8 cellular contexts compared by ENCODE assay signal in the genomic region with DNA sequence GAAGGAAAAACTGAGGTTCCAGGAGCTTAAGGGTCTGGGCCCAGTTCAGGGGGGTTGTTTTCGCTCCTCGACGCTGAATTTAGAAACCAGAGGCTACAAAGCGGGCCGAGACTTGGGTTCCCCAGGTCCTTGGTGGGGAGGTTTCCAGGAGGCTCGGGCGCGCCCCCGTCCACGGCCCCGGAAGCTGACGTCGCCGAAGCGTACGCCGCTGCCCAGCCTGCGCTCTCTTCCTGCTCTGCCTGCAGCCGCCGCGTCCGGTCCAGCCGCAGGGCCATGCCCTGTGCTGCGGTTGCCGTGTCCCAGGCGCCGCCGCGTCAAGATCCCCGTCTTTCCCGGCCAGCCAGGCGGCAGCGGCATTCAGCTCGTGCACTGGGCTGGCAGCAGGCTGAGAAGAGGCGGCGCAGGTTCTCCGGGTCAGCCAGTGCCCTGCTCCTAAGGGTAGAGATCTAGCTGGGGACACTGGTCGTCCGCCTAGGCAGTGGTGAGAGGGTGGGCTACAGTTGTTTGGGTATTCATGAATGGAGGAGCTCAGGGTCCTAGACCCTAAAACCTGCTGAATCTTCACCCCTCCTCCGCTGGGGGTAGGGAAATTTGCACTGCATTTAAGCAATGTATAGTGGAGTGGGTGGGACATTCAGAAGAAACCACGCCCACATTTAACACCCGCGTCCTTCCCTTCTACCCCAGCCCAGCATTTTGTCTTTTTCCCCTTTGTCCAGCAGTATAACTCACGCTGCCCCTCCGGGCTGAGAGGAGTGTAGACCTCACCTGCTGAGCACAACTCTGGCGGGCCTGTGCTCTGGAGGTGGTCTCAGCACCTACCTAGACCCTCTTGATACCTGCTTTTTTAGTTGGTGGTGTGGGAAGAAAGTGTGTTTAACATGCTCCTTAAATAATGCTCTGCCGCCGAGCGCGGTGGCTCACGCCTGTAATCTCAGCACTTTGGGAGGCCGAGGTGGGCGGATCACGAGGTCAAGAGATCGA. TPM values are rescaled to one million over a fixed set of nuclear protein-coding genes. Genes with fewer than 3 reads are reported as not detected.
DNase-seq lines count a peak whose midpoint lies in the region; ATAC-seq, FAIRE-seq and TF ChIP-seq lines count a peak whose summit lies in the region.

No MANE protein-coding gene starts in this region.

- H3K27ac ChIP-seq in KMS-11 = peak overlapping the region; percentile 99
- H3K27ac ChIP-seq in osteoblast (ENCODE audit: low read depth, low read length) = peak overlapping the region; percentile 78
- peak overlapping the region; percentile 95 for H3K27ac ChIP-seq in temporal lobe (ENCODE audit: low read depth, low read length)

- H3K4me2 ChIP-seq in KMS-11 = peak overlapping the region; percentile 94
- H3K4me2 ChIP-seq in osteoblast (ENCODE audit: insufficient read depth, low read length) = peak overlapping the region; percentile 88

- H3K27ac Mint-ChIP-seq in activated naive CD8-positive, alpha-beta T cell = peak overlapping the region; percentile 98

- peaks cover 10% of the 10 kb centered on the region for H3K36me3 Mint-ChIP-seq in activated naive CD8-positive, alpha-beta T cell

- H3K4me1 ChIP-seq in KMS-11 (ENCODE audit: low read depth, poor library complexity, severe bottlenecking) (peaks cover 33% of the 10 kb centered on the region), osteoblast (ENCODE audit: insufficient read depth, low read length) (peaks cover 28% of the 10 kb centered on the region)

- H3K4me3 Mint-ChIP-seq in activated naive CD8-positive, alpha-beta T cell = peak overlapping the region; percentile 93

- H4K20me1 ChIP-seq in KMS-11 (ENCODE audit: insufficient read depth) (peaks cover 2% of the 10 kb centered on the region; the same call in 1 of the 2 replicates), osteoblast (ENCODE audit: insufficient read depth, low read length) (peaks cover 13% of the 10 kb centered on the region)

- H3K9ac ChIP-seq in KMS-11 = peak overlapping the region; percentile 96

- H3K79me2 ChIP-seq in KMS-11 (ENCODE audit: insufficient read depth, low read depth) (peaks cover 33% of the 10 kb centered on the region), osteoblast (ENCODE audit: insufficient read depth, low read length) (peaks cover 34% of the 10 kb centered on the region)

- DNase-seq in D721Med (ENCODE audit: insufficient read length, low spot score) (peak; percentile 34), head of caudate nucleus (peak; percentile 55 to 91 (median 84)), osteoblast (ENCODE audit: insufficient read length, low spot score, missing footprints) (peak; percentile 89)

- TF ChIP-seq CTCF in D721Med (IDR thresholded peaks at IDR 0.05; ENCODE audit: insufficient read depth, missing control alignments) (no peak), KMS-11 (conservative IDR thresholded peaks at IDR 0.05; ENCODE audit: low read depth, low read length) (no peak), osteoblast (IDR thresholded peaks at IDR 0.05; ENCODE audit: extremely low read depth, low read depth, low read length) (no peak)

- H2AFZ ChIP-seq in KMS-11 (ENCODE audit: low read depth) (peak overlapping the region; percentile 97), osteoblast (ENCODE audit: low read length) (peak overlapping the region; percentile 93)

- intact Hi-C loops in head of caudate nucleus (cut with DNase I) = no loop called here

- H3K9me3 ChIP-seq in osteoblast (ENCODE audit: low read depth, low read length) = no peaks in the 10 kb centered on the region

- H3K4me3 ChIP-seq in KMS-11 (IDR thresholded peaks at IDR 0.05; ENCODE audit: insufficient read depth, low read depth, low read length) (no peak overlapping the region), osteoblast (ENCODE audit: insufficient read depth, low read length) (peak overlapping the region; percentile 79)

- no peak for FAIRE-seq in D721Med (lab: Jason Lieb, UNC)

- H3K27me3 Mint-ChIP-seq in activated naive CD8-positive, alpha-beta T cell = no peaks in the 10 kb centered on the region

- ATAC-seq in GM21528 (IDR thresholded peaks at IDR 0.05; ENCODE audit: low FRiP score, unreplicated experiment) (peak; percentile 56), SK-N-SH treated with all-trans-retinoic acid at 6 μM for 48 hours (peak; percentile 89)

- H3K4me1 Mint-ChIP-seq in activated naive CD8-positive, alpha-beta T cell (ENCODE audit: low read depth) = peaks cover 49% of the 10 kb centered on the region

- H3K9me3 Mint-ChIP-seq in activated naive CD8-positive, alpha-beta T cell (ENCODE audit: low read depth) = no peaks in the 10 kb centered on the region

- H3K36me3 ChIP-seq in KMS-11 (ENCODE audit: insufficient read depth) (no peaks in the 10 kb centered on the region), osteoblast (ENCODE audit: insufficient read depth, low read length) (no peaks in the 10 kb centered on the region)

- H3K27me3 ChIP-seq in KMS-11 (ENCODE audit: insufficient read depth, low read depth) (no peaks in the 10 kb centered on the region), osteoblast (ENCODE audit: insufficient read depth, low read length) (no peaks in the 10 kb centered on the region)

TF ChIP-seq in SK-N-SH treated with all-trans-retinoic acid at 6 μM for 48 hours, 23 proteins besides CTCF, POLR2A, EP300 and RAD21:
- no peak for TF ChIP-seq ZNF70 (CRISPR knock-in tag; IDR thresholded peaks at IDR 0.05)
- no peak for TF ChIP-seq ARNTL (CRISPR knock-in tag; IDR thresholded peaks at IDR 0.05; ENCODE audit: borderline replicate concordance, low read depth)
- TF ChIP-seq TOX (CRISPR knock-in tag; IDR thresholded peaks at IDR 0.05; ENCODE audit: borderline replicate concordance) = no peak
- TF ChIP-seq, protein P1, sequence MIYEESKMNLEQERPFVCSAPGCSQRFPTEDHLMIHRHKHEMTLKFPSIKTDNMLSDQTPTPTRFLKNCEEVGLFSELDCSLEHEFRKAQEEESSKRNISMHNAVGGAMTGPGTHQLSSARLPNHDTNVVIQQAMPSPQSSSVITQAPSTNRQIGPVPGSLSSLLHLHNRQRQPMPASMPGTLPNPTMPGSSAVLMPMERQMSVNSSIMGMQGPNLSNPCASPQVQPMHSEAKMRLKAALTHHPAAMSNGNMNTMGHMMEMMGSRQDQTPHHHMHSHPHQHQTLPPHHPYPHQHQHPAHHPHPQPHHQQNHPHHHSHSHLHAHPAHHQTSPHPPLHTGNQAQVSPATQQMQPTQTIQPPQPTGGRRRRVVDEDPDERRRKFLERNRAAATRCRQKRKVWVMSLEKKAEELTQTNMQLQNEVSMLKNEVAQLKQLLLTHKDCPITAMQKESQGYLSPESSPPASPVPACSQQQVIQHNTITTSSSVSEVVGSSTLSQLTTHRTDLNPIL (CRISPR knock-in tag; IDR thresholded peaks at IDR 0.05; ENCODE audit: low read depth) = no peak
- no peak for TF ChIP-seq GLIS3 (CRISPR knock-in tag; IDR thresholded peaks at IDR 0.05)
- TF ChIP-seq ZFP3 (CRISPR knock-in tag; IDR thresholded peaks at IDR 0.05) = 0 out of 2 replicates have a peak, but pooled peaks have one; percentile 55
- TF ChIP-seq CSDC2 (CRISPR knock-in tag; IDR thresholded peaks at IDR 0.05) = no peak
- TF ChIP-seq, protein P2, sequence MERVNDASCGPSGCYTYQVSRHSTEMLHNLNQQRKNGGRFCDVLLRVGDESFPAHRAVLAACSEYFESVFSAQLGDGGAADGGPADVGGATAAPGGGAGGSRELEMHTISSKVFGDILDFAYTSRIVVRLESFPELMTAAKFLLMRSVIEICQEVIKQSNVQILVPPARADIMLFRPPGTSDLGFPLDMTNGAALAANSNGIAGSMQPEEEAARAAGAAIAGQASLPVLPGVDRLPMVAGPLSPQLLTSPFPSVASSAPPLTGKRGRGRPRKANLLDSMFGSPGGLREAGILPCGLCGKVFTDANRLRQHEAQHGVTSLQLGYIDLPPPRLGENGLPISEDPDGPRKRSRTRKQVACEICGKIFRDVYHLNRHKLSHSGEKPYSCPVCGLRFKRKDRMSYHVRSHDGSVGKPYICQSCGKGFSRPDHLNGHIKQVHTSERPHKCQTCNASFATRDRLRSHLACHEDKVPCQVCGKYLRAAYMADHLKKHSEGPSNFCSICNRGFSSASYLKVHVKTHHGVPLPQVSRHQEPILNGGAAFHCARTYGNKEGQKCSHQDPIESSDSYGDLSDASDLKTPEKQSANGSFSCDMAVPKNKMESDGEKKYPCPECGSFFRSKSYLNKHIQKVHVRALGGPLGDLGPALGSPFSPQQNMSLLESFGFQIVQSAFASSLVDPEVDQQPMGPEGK (CRISPR knock-in tag; IDR thresholded peaks at IDR 0.05; ENCODE audit: borderline replicate concordance) = no peak

RNA-seq across cellular contexts. Expression of gene TRIM26, which starts 1.1 kb away (rescaled TPM):
- 20.6 and 29.3 TPM in 2 replicates for total RNA-seq in osteoblast
- total RNA-seq in temporal lobe = 14.3 TPM

RNA-seq across cellular contexts. Expression of gene TRIM15, which starts 50.9 kb away (rescaled TPM):
- total RNA-seq in osteoblast (not detected in 2 replicates), temporal lobe (not detected)

RNA-seq across cellular contexts. Expression of gene TRIM10, which starts 53.3 kb away (rescaled TPM):
- total RNA-seq in osteoblast (not detected in 2 replicates), temporal lobe (0.25 TPM)

Comparison
In these comparisons a context has a peak if more than half of its experiments do, and no peak if none do; other contexts are left out.
1. DNase-seq: peak in every context shown above with its lines; median percentile 89 in osteoblast; 84 in head of caudate nucleus; 34 in D721Med.